2 cellular contexts compared by ENCODE assay signal in genomic region chr1:8571200-8571984, GRCh38.
TF ChIP-seq lines count a peak whose summit lies in the region.

No MANE protein-coding gene starts in this region.

TF ChIP-seq in GM23338, 12 proteins besides CTCF, POLR2A, EP300 and RAD21 (continued from another document):
- TF ChIP-seq ZNF462 (CRISPR knock-in tag; IDR thresholded peaks at IDR 0.05) (no peak), ETS1 (IDR thresholded peaks at IDR 0.05) (no peak), EZH2 (IDR thresholded peaks at IDR 0.05; ENCODE audit: low read depth, unreplicated experiment) (no peak), CREB1 (CRISPR knock-in tag; IDR thresholded peaks at IDR 0.05; ENCODE audit: low read depth) (no peak), JUNB (IDR thresholded peaks at IDR 0.05; ENCODE audit: unreplicated experiment) (no peak), STAT1 (IDR thresholded peaks at IDR 0.05; ENCODE audit: unreplicated experiment) (no peak)

TF ChIP-seq in SK-N-SH, 30 proteins besides CTCF, POLR2A, EP300 and RAD21 (continued from another document):
- TF ChIP-seq REST (IDR thresholded peaks at IDR 0.05; ENCODE audit: low read depth, low read length), result no peak
- no peak for TF ChIP-seq CHD2 (IDR thresholded peaks at IDR 0.05; ENCODE audit: low read length, partially characterized antibody)
- TF ChIP-seq ELF1 (IDR thresholded peaks at IDR 0.05), result no peak
- no peak for TF ChIP-seq MEF2A (IDR thresholded peaks at IDR 0.05; ENCODE audit: borderline replicate concordance, low read depth)
- no peak for TF ChIP-seq EZH2phosphoT487 (IDR thresholded peaks at IDR 0.05; ENCODE audit: borderline replicate concordance, low read depth)
- TF ChIP-seq GATA2 (CRISPR knock-in tag; IDR thresholded peaks at IDR 0.05), result peak; percentile 44
- no peak for TF ChIP-seq TCF12 (IDR thresholded peaks at IDR 0.05)
- no peak for TF ChIP-seq IRF3 (IDR thresholded peaks at IDR 0.05; ENCODE audit: low read depth, low read length)
- TF ChIP-seq ZBTB33 (IDR thresholded peaks at IDR 0.05; ENCODE audit: borderline replicate concordance, low read depth), result no peak
- no peak for TF ChIP-seq NFIC (IDR thresholded peaks at IDR 0.05; ENCODE audit: borderline replicate concordance)
- no peak for TF ChIP-seq RXRA (IDR thresholded peaks at IDR 0.05; ENCODE audit: borderline replicate concordance, low read depth)
- peak; percentile 7; the same call in 1 of the 2 replicates for TF ChIP-seq FOSL2 (IDR thresholded peaks at IDR 0.05; ENCODE audit: borderline replicate concordance, low read depth)
- no peak for TF ChIP-seq SIN3A (IDR thresholded peaks at IDR 0.05; ENCODE audit: borderline replicate concordance, low read depth, low read length)
- no peak for TF ChIP-seq PBX3 (IDR thresholded peaks at IDR 0.05)
- TF ChIP-seq TEAD4 (IDR thresholded peaks at IDR 0.05; ENCODE audit: borderline replicate concordance, insufficient read depth), result no peak
